1 cellular context compared by ENCODE assay signal in the genomic region with DNA sequence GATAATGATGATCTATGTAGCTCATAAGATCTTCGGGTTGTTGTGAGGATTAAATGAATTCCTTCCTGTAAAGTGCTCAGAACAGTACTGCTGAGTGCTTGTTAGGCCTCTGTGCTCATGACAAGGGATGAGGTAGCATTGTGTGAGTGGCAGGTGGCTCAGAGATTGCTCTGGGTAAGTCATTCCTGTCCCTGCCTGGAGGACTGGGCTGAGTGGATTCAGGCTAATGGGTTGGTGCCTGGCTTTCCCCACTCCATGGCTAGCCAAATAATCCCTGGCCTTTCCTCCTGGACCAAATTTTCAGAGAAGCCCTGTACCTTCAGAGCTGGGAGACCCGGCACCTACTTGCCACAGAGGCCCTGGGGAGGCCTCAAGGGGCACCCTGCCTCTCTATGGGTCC.
TF ChIP-seq lines count a peak whose summit lies in the region.

No MANE protein-coding gene starts in this region.

TF ChIP-seq in WTC11, 78 proteins besides CTCF, POLR2A, EP300 and RAD21:
- TF ChIP-seq SMAD3 (CRISPR knock-in tag; IDR thresholded peaks at IDR 0.05; ENCODE audit: borderline replicate concordance), result no peak
- TF ChIP-seq FOXP1 (CRISPR knock-in tag; IDR thresholded peaks at IDR 0.05; ENCODE audit: borderline replicate concordance), result no peak
- TF ChIP-seq, protein P1, sequence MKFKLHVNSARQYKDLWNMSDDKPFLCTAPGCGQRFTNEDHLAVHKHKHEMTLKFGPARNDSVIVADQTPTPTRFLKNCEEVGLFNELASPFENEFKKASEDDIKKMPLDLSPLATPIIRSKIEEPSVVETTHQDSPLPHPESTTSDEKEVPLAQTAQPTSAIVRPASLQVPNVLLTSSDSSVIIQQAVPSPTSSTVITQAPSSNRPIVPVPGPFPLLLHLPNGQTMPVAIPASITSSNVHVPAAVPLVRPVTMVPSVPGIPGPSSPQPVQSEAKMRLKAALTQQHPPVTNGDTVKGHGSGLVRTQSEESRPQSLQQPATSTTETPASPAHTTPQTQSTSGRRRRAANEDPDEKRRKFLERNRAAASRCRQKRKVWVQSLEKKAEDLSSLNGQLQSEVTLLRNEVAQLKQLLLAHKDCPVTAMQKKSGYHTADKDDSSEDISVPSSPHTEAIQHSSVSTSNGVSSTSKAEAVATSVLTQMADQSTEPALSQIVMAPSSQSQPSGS (CRISPR knock-in tag; IDR thresholded peaks at IDR 0.05; ENCODE audit: borderline replicate concordance, low read depth), result no peak
- TF ChIP-seq, protein P2, sequence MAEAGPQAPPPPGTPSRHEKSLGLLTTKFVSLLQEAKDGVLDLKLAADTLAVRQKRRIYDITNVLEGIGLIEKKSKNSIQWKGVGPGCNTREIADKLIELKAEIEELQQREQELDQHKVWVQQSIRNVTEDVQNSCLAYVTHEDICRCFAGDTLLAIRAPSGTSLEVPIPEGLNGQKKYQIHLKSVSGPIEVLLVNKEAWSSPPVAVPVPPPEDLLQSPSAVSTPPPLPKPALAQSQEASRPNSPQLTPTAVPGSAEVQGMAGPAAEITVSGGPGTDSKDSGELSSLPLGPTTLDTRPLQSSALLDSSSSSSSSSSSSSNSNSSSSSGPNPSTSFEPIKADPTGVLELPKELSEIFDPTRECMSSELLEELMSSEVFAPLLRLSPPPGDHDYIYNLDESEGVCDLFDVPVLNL (CRISPR knock-in tag; IDR thresholded peaks at IDR 0.05; ENCODE audit: borderline replicate concordance, low read depth), result no peak
- TF ChIP-seq JUN (CRISPR knock-in tag; IDR thresholded peaks at IDR 0.05), result no peak
- TF ChIP-seq ESRRA (CRISPR knock-in tag; IDR thresholded peaks at IDR 0.05; ENCODE audit: borderline replicate concordance), result no peak
- TF ChIP-seq NFE2L1 (CRISPR knock-in tag; IDR thresholded peaks at IDR 0.05), result no peak
- TF ChIP-seq TEAD1 (CRISPR knock-in tag; IDR thresholded peaks at IDR 0.05), result no peak
- no peak for TF ChIP-seq MYBL2 (CRISPR knock-in tag; IDR thresholded peaks at IDR 0.05)
- no peak for TF ChIP-seq SOX15 (CRISPR knock-in tag; IDR thresholded peaks at IDR 0.05)
